9 cellular contexts compared by ENCODE assay signal in the genomic region with DNA sequence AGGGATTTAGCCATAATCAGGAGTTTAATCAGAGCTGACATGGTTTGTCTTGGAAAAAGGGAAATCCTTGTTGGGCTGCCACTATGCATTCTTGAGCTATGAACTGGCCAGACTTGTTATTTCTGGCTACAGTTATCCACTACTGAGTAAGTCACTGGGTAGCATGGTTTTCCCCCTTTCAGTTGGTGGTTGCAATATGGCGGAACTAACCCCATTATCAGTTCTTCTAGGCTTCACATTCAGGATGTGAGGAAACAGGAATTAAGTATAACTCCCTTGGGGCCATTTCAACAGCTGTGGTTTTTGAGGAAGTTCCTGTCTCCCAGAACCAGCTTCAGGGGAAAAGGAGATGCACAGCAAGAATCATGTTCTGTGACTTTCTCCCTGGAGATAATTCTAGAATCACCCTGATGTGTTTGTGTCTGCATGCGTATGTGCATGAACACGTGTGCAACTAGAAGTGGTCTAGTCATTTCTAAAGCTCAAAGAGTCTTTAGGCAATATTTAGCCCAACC.
A peak's percentile ranks its signal among the peaks of the same experiment; 100 is the strongest.
DNase-seq lines count a peak whose midpoint lies in the region; ATAC-seq and TF ChIP-seq lines count a peak whose summit lies in the region.
"Had no signal": no experiment of that assay in that cellular context is flagged by ENCODE, and none has a peak within 500 bp of the region (broad histone marks: within the 10 kb centered on the region; RNA-seq: fewer than 3 reads in every experiment).

No MANE protein-coding gene starts in this region.

- no peak overlapping the region for H3K9ac ChIP-seq in SK-N-MC (ENCODE audit: insufficient read length)

- H3K4me3 ChIP-seq in SK-N-MC (no peak overlapping the region), kidney epithelial cell (ENCODE audit: low read depth, low read length) (no peak overlapping the region)

- peaks cover 4% of the 10 kb centered on the region; the same call in 1 of the 2 replicates for H3K36me3 Mint-ChIP-seq in HFFc6 (ENCODE audit: low read depth)

- no peaks in the 10 kb centered on the region for H3K9me3 Mint-ChIP-seq in HFFc6

- H3K27me3 Mint-ChIP-seq in HFFc6 (ENCODE audit: insufficient read depth), result peaks cover 7% of the 10 kb centered on the region

- intact Hi-C loops in head of caudate nucleus (cut with DNase I), result no loop called here

- H3K36me3 ChIP-seq in SK-N-MC (ENCODE audit: insufficient read depth, low read length) (no peaks in the 10 kb centered on the region), kidney epithelial cell (ENCODE audit: control insufficient read depth, insufficient read depth, low read length) (no peaks in the 10 kb centered on the region)

- H3K4me1 Mint-ChIP-seq in HFFc6 (ENCODE audit: low read depth), result peaks cover 99% of the 10 kb centered on the region

- no peak for ATAC-seq in GM21367 (IDR thresholded peaks at IDR 0.05; ENCODE audit: unreplicated experiment)
- ATAC-seq in GM18517 (IDR thresholded peaks at IDR 0.05; ENCODE audit: unreplicated experiment), result no peak
- ATAC-seq: HCT116 had no signal

- no peaks in the 10 kb centered on the region for H3K27me3 ChIP-seq in kidney epithelial cell (ENCODE audit: control insufficient read depth, insufficient read depth, low read length)

- no peak for TF ChIP-seq CTCF in HFFc6 (IDR thresholded peaks at IDR 0.05)
- no peak for TF ChIP-seq CTCF in kidney epithelial cell (IDR thresholded peaks at IDR 0.05; ENCODE audit: insufficient read depth, low read length, poor library complexity, severe bottlenecking)

- no peak overlapping the region; the same call in 1 of the 2 replicates for H3K4me3 Mint-ChIP-seq in HFFc6

- no peak overlapping the region for H3K27ac ChIP-seq in SK-N-MC

- DNase-seq in EL, result peak; percentile 98
- DNase-seq in HFFc6, result peak; percentile 94
- DNase-seq in SK-N-MC (ENCODE audit: low read depth, low spot score), result peak; percentile 66
- peak; percentile 61 for DNase-seq in kidney epithelial cell (ENCODE audit: low read depth)
- DNase-seq in head of caudate nucleus, result no peak
- DNase-seq in NCI-H1417 treated with DMSO at 0.1 percent for 48 hours (lab: John Stamatoyannopoulos, UW), result no peak

- peak overlapping the region; percentile 47 for H3K27ac Mint-ChIP-seq in HFFc6

- H3K9me3 ChIP-seq in SK-N-MC (ENCODE audit: low read depth, low read length), result no peaks in the 10 kb centered on the region

Comparison
In these comparisons a context has a peak if more than half of its experiments do, and no peak if none do; other contexts are left out.
1. DNase-seq: peak in EL (single experiment), HFFc6 (single experiment), SK-N-MC (single experiment) and kidney epithelial cell (single experiment); none in head of caudate nucleus (0 of 42) and NCI-H1417 treated with DMSO at 0.1 percent for 48 hours (single experiment).